ENCODE assay signal across 6 cellular contexts in genomic region chr19:49475995-49476880, GRCh38. TPM values are rescaled to one million over a fixed set of nuclear protein-coding genes. Genes with fewer than 3 reads are reported as not detected.
DNase-seq lines count a peak whose midpoint lies in the region; ATAC-seq and TF ChIP-seq lines count a peak whose summit lies in the region.

No MANE protein-coding gene starts in this region.

- no peaks in the 10 kb centered on the region for H3K36me3 ChIP-seq in endodermal cell (ENCODE audit: control insufficient read depth, insufficient read depth, low read length)

- no peak overlapping the region for H3K9ac ChIP-seq in endodermal cell (ENCODE audit: extremely low read depth, low read length, poor library complexity, severe bottlenecking)

- H3K4me1 Mint-ChIP-seq in endodermal cell = peaks cover 5% of the 10 kb centered on the region

- no peak overlapping the region for H3K27ac ChIP-seq in endodermal cell (ENCODE audit: low read depth, low read length)

- DNase-seq in T-helper 2 cell = peak in 4 of 5 experiments; percentile 56 to 76 (median 65)
- DNase-seq in endodermal cell = peak; percentile 97
- peak; percentile 76 to 79 for DNase-seq in stimulated activated CD4-positive, alpha-beta T cell treated with anti-CD3 and anti-CD28 coated beads, Interleukin-4, amount 100 ng/mL, for 48 hours (ENCODE audit: low read depth in 2 of 2)
- DNase-seq in NCI-H187 (lab: John Stamatoyannopoulos, UW) = no peak

- ATAC-seq in HG03571 (IDR thresholded peaks at IDR 0.05; ENCODE audit: unreplicated experiment) = no peak

- no peak overlapping the region for H3K4me3 ChIP-seq in endodermal cell (ENCODE audit: low read length)

- TF ChIP-seq CTCF in GM12874 (IDR thresholded peaks at IDR 0.05; ENCODE audit: insufficient read depth, low read depth, low read length) = peak; percentile 48; the same call in 1 of the 2 replicates
- peak; percentile 83 for TF ChIP-seq CTCF in endodermal cell (conservative IDR thresholded peaks at IDR 0.05)

- 42 to 57% methylated on average over 12 to 27 of the region's 27 CpGs for WGBS in endodermal cell (ENCODE audit: insufficient coverage in 1 of 2, insufficient read length in 1 of 2), 2 experiments

- no peaks in the 10 kb centered on the region for H3K4me1 ChIP-seq in endodermal cell (ENCODE audit: control insufficient read depth, insufficient read depth, low read length)

- peaks cover 16% of the 10 kb centered on the region for H3K27me3 Mint-ChIP-seq in endodermal cell (ENCODE audit: insufficient read depth)

- H3K27me3 ChIP-seq in endodermal cell (ENCODE audit: control insufficient read depth, insufficient read depth, low read length, poor library complexity, severe bottlenecking) = peaks cover 11% of the 10 kb centered on the region

- H3K9me3 Mint-ChIP-seq in endodermal cell = peaks cover 2% of the 10 kb centered on the region

- no peaks in the 10 kb centered on the region for H3K9me3 ChIP-seq in endodermal cell (ENCODE audit: control insufficient read depth, low read length)

- H3K4me3 Mint-ChIP-seq in endodermal cell = peak overlapping the region; percentile 27

- no peak overlapping the region for H3K27ac Mint-ChIP-seq in endodermal cell

- peaks cover 3% of the 10 kb centered on the region for H3K36me3 Mint-ChIP-seq in endodermal cell (ENCODE audit: low read depth)

RNA-seq across cellular contexts. Expression of gene FLT3LG, which starts 2.2 kb away (rescaled TPM):
- total RNA-seq in endodermal cell = 1 to 10 TPM in 1 of 2 donors, under 1 TPM in 1; 0.75 to 2.3 TPM
- 2.0 TPM for polyA plus RNA-seq in endodermal cell (2013, experiment 1 of 2)
- polyA plus RNA-seq in endodermal cell (2013, experiment 2 of 2) = 0.75 TPM

RNA-seq across cellular contexts. Expression of gene RPL13A, which starts 11.2 kb away (rescaled TPM):
- 1,000 to 10,000 TPM; 2,434 to 3,023 TPM for total RNA-seq in endodermal cell
- polyA plus RNA-seq in endodermal cell (2013, experiment 1 of 2) = 2,455 TPM
- 2,303 TPM for polyA plus RNA-seq in endodermal cell (2013, experiment 2 of 2)

RNA-seq across cellular contexts. Expression of gene RPS11, which starts 20.0 kb away (rescaled TPM):
- total RNA-seq in endodermal cell = 1,000 to 10,000 TPM; 1,814 to 2,035 TPM
- 2,952 TPM for polyA plus RNA-seq in endodermal cell (2013, experiment 1 of 2)
- polyA plus RNA-seq in endodermal cell (2013, experiment 2 of 2) = 2,847 TPM

RNA-seq across cellular contexts. Expression of gene ALDH16A1, which starts 23.2 kb away (rescaled TPM):
- 10 to 100 TPM; 52.8 to 57.1 TPM for total RNA-seq in endodermal cell
- polyA plus RNA-seq in endodermal cell (2013, experiment 1 of 2) = 27.4 TPM
- 32.6 TPM for polyA plus RNA-seq in endodermal cell (2013, experiment 2 of 2)

RNA-seq across cellular contexts. Expression of gene PIH1D1, which starts 24.6 kb away (rescaled TPM):
- 100 to 1,000 TPM; 128 to 133 TPM for total RNA-seq in endodermal cell
- 100 TPM for polyA plus RNA-seq in endodermal cell (2013, experiment 1 of 2)
- polyA plus RNA-seq in endodermal cell (2013, experiment 2 of 2) = 90.8 TPM

Comparison
In these comparisons a context has a peak if more than half of its experiments do, and no peak if none do; other contexts are left out.
1. DNase-seq: peak in T-helper 2 cell (4 of 5), endodermal cell (single experiment) and stimulated activated CD4-positive, alpha-beta T cell treated with anti-CD3 and anti-CD28 coated beads, Interleukin-4, amount 100 ng/mL, for 48 hours (2 of 2); none in NCI-H187 (0 of 2).